ENCODE assay signal across 8 cellular contexts in the genomic region with DNA sequence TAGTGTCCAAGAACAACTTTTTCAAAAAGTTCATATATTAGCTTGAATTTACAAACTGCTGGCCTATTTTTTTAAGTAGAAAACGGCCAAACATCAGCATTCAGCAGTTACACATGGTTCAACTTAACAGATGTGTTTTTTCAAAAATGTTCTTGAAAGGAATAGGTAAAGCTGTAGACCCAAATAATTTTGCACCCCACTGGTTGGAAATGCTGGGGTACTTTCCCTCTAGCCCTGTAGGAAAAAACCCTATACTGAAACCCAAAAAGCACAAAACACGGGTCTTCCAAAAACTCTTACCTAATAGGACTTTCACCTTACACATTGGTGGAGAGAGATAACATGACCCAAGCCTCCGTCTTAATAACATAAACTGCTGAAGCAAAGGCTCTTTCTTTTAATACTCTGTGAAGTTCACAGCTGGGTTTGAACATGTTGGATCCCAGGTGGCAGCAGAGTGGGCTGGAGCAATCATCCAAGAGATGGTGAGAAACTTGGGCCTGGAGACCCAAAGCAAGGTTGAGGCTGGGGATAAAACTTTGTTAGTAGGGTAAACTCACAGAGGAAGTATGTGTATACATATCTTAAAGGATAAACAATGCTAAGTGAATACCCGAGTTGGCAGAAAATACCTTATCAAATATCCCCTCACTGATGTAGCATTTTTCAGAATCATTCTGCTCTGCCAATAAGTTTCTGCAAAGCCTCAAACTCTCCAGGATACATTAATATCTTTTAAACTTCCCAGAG. TPM values are rescaled to one million over a fixed set of nuclear protein-coding genes. Genes with fewer than 3 reads are reported as not detected.
DNase-seq lines count a peak whose midpoint lies in the region; ATAC-seq and TF ChIP-seq lines count a peak whose summit lies in the region.

No MANE protein-coding gene starts in this region.

- 70 to 80% methylated on average over 1 to 2 of the region's 4 CpGs for WGBS in mesodermal cell (ENCODE audit: insufficient coverage in 2 of 2), 2 experiments

- POLR2A ChIA-PET in A673 (lab: Charles Lee; ENCODE audit: low non-redundant PET), result interaction anchor here (0.6 to 0.7 kb wide), 3 partner anchors 12 to 1740 kb away, joined by 3 to 7 read pairs (median 3); no protein-coding TSS in a partner anchor

- intact Hi-C loops in A673 (cut with micrococcal nuclease; ENCODE audit: unreplicated experiment), result loop anchor here (5.0 kb wide), 1 partner anchor 165 kb away; the partner anchor contains the start of gene ANXA7

- H3K27ac ChIP-seq in A673 (ENCODE audit: low read depth, low read length, poor library complexity, severe bottlenecking), result peak overlapping the region; percentile 98
- peak overlapping the region; percentile 95 for H3K27ac ChIP-seq in HL-60 (replicated peaks)
- H3K27ac ChIP-seq in mesodermal cell (ENCODE audit: low read depth, low read length, severe bottlenecking), result peak overlapping the region; percentile 94

- H3K9me3 ChIP-seq in A673 (ENCODE audit: low read depth, low read length, poor library complexity, severe bottlenecking) (no peaks in the 10 kb centered on the region), mesodermal cell (ENCODE audit: control insufficient read depth, low read length) (no peaks in the 10 kb centered on the region)

- no peak for TF ChIP-seq CTCF in A673 (conservative IDR thresholded peaks at IDR 0.05; ENCODE audit: low read depth, low read length)
- no peak for TF ChIP-seq CTCF in HL-60 (IDR thresholded peaks at IDR 0.05; ENCODE audit: insufficient read depth, low read length)
- TF ChIP-seq CTCF in astrocyte of the cerebellum (IDR thresholded peaks at IDR 0.05; ENCODE audit: low read depth, low read length, missing control alignments), result no peak

- DNase-seq in A673 (ENCODE audit: low spot score), result no peak
- no peak for DNase-seq in HL-60 (ENCODE audit: low read depth in 1 of 2, low spot score in 1 of 2)
- DNase-seq in astrocyte of the cerebellum (ENCODE audit: low read depth), result no peak
- no peak for DNase-seq in activated gamma-delta T cell treated with Interleukin-2 at 50 U/mL for 16 hours
- DNase-seq in islet precursor cell, result no peak
- DNase-seq in amygdala (lab: John Stamatoyannopoulos, UW), result no peak

- ATAC-seq in HG03280 (IDR thresholded peaks at IDR 0.05; ENCODE audit: unreplicated experiment), result no peak

- CTCF ChIA-PET in A673 (lab: Charles Lee), result no interaction called here

- peaks cover 60% of the 10 kb centered on the region for H3K36me3 ChIP-seq in A673 (ENCODE audit: insufficient read depth, low read length, poor library complexity, severe bottlenecking)
- peaks cover 61% of the 10 kb centered on the region for H3K36me3 ChIP-seq in mesodermal cell (ENCODE audit: control insufficient read depth, insufficient read depth, low read length)

- in situ Hi-C loops in astrocyte of the cerebellum (cut with HindIII; ENCODE audit: low sequenced_read_pairs), result no loop called here

- peak overlapping the region; percentile 82 for H3K4me3 ChIP-seq in A673 (ENCODE audit: low read depth, low read length, poor library complexity, severe bottlenecking)
- peak overlapping the region; percentile 34 for H3K4me3 ChIP-seq in HL-60 (replicated peaks; ENCODE audit: insufficient read depth, low read length)
- H3K4me3 ChIP-seq in astrocyte of the cerebellum (ENCODE audit: low read depth, low read length), result peak overlapping the region; percentile 85
- H3K4me3 ChIP-seq in mesodermal cell (ENCODE audit: extremely low read depth, insufficient read depth, low read length, poor library complexity, severe bottlenecking), result peak overlapping the region; percentile 76

- H3K4me1 ChIP-seq in A673 (ENCODE audit: insufficient read depth, low read length, poor library complexity, severe bottlenecking) (peaks cover 25% of the 10 kb centered on the region), mesodermal cell (ENCODE audit: control insufficient read depth, insufficient read depth, low read length, poor library complexity, severe bottlenecking) (peaks cover 17% of the 10 kb centered on the region)

- H3K27me3 ChIP-seq in A673 (replicated peaks; ENCODE audit: insufficient read depth, low read depth, low read length, poor library complexity) (no peaks in the 10 kb centered on the region), HL-60 (ENCODE audit: insufficient read depth, poor library complexity, severe bottlenecking) (no peaks in the 10 kb centered on the region)

- TSS peak; percentile 94 for BruUV-seq in A673 (replicated peaks; lab: Mats Ljungman, UMichigan)

RNA-seq across cellular contexts. Expression of gene DNAJC9, which starts 0.6 kb away (rescaled TPM):
- total RNA-seq in A673 (2021), result 69.1 and 72.9 TPM in 2 replicates
- polyA plus RNA-seq in mesodermal cell (2013, experiment 1 of 2), result 23.7 TPM
- 26.8 TPM for polyA plus RNA-seq in mesodermal cell (2013, experiment 2 of 2)

RNA-seq across cellular contexts. Expression of gene MRPS16, which starts 4.8 kb away (rescaled TPM):
- total RNA-seq in A673 (2021), result 150 and 164 TPM in 2 replicates
- 112 TPM for polyA plus RNA-seq in mesodermal cell (2013, experiment 1 of 2)
- polyA plus RNA-seq in mesodermal cell (2013, experiment 2 of 2), result 106 TPM

Comparison
In these comparisons a context has a peak if more than half of its experiments do, and no peak if none do; other contexts are left out.
1. H3K4me3 ChIP-seq: peak in every context shown above with its lines; median percentile 85 in astrocyte of the cerebellum; 82 in A673; 76 in mesodermal cell; 34 in HL-60.